In genomic region chr11:108218455-108218854, GRCh38 we compare ENCODE assay signal across 17 cellular contexts. TPM values are rescaled to one million over a fixed set of nuclear protein-coding genes. Genes with fewer than 3 reads are reported as not detected.
DNase-seq lines count a peak whose midpoint lies in the region; ATAC-seq and TF ChIP-seq lines count a peak whose summit lies in the region.
"Had no signal": no experiment of that assay in that cellular context is flagged by ENCODE, and none has a peak within 500 bp of the region (broad histone marks: within the 10 kb centered on the region; RNA-seq: fewer than 3 reads in every experiment).

No MANE protein-coding gene starts in this region.

- H4K20me1 ChIP-seq in Loucy (ENCODE audit: insufficient read depth, low read length, poor library complexity, severe bottlenecking), result peaks cover 71% of the 10 kb centered on the region

- peaks cover 66% of the 10 kb centered on the region for H3K4me1 ChIP-seq in CD8-positive, alpha-beta T cell (ENCODE audit: insufficient read depth, low read length)
- H3K4me1 ChIP-seq in Loucy (ENCODE audit: insufficient read depth, low read length, poor library complexity, severe bottlenecking), result peaks cover 45% of the 10 kb centered on the region
- peaks cover 18% of the 10 kb centered on the region for H3K4me1 ChIP-seq in adipocyte (ENCODE audit: control insufficient read depth, insufficient read depth, low read length)
- H3K4me1 ChIP-seq: BE2C had no signal

- no peaks in the 10 kb centered on the region for H3K27me3 ChIP-seq in CD8-positive, alpha-beta T cell (ENCODE audit: insufficient read depth, low read length)
- H3K27me3 ChIP-seq in Loucy (ENCODE audit: insufficient read depth, low read length, poor library complexity, severe bottlenecking) (no peaks in the 10 kb centered on the region), adipocyte (replicated peaks; ENCODE audit: control insufficient read depth, insufficient read depth, low read length) (no peaks in the 10 kb centered on the region)
- H3K27me3 ChIP-seq: BE2C, right atrium auricular region, suprapubic skin had no signal

- POLR2A ChIA-PET in CD8-positive, alpha-beta T cell (lab: Charles Lee), result interaction anchor here (1.0 to 1.4 kb wide), 3 partner anchors 12 to 15 kb away, joined by 3 to 4 read pairs (median 3); no protein-coding TSS in a partner anchor

- H3K9me3 Mint-ChIP-seq in CD8-positive, alpha-beta T cell, result no peaks in the 10 kb centered on the region
- H3K9me3 Mint-ChIP-seq in memory B cell (no peaks in the 10 kb centered on the region), osteocyte (ENCODE audit: unreplicated experiment) (no peaks in the 10 kb centered on the region)
- H3K9me3 Mint-ChIP-seq: activated T-helper 17 cell treated with anti-CD3 and anti-CD28 coated beads, Interleukin-2, amount 50 U/mL, for 72 hours; nephron progenitor cell had no signal

- peaks cover 89% of the 10 kb centered on the region for H3K79me2 ChIP-seq in Loucy (ENCODE audit: insufficient read depth, low read length)

- CTCF ChIA-PET in CD8-positive, alpha-beta T cell (lab: Charles Lee), result interaction anchor here (1.0 to 1.3 kb wide), 3 partner anchors 19 to 73 kb away, joined by 3 to 5 read pairs (median 4); no protein-coding TSS in a partner anchor

- no peak for TF ChIP-seq CTCF in CD8-positive, alpha-beta T cell (IDR thresholded peaks at IDR 0.05)
- TF ChIP-seq CTCF in Loucy (conservative IDR thresholded peaks at IDR 0.05; ENCODE audit: low read length), result no peak
- TF ChIP-seq CTCF in osteocyte (IDR thresholded peaks at IDR 0.05), result no peak

- H3K4me3 Mint-ChIP-seq in CD8-positive, alpha-beta T cell, result peak overlapping the region; percentile 23
- H3K4me3 Mint-ChIP-seq in memory B cell (no peak overlapping the region), osteocyte (ENCODE audit: unreplicated experiment) (no peak overlapping the region)
- H3K4me3 Mint-ChIP-seq: activated T-helper 17 cell treated with anti-CD3 and anti-CD28 coated beads, Interleukin-2, amount 50 U/mL, for 72 hours; nephron progenitor cell had no signal

- H3K9ac ChIP-seq in Loucy (ENCODE audit: low read depth, low read length, poor library complexity, severe bottlenecking) (peak overlapping the region; percentile 1), adipocyte (ENCODE audit: low read length) (no peak overlapping the region)

- H3F3A ChIP-seq in Loucy (ENCODE audit: low read depth), result no peaks in the 10 kb centered on the region

- intact Hi-C loops in CD8-positive, alpha-beta T cell (cut with DNase I, micrococcal nuclease), result loop anchor here in 1 of 2 experiments (2.0 to 10.0 kb wide), 4 partner anchors 18 to 439 kb away; partner anchors contain the start of gene C11orf65

- DNase-seq in CD8-positive, alpha-beta T cell, result no peak
- DNase-seq in adipocyte (ENCODE audit: low read depth) (peak; percentile 16), memory B cell (ENCODE audit: low spot score in 2 of 2) (no peak), osteocyte (ENCODE audit: extremely low spot score, unreplicated experiment) (no peak), mucosa of gallbladder (ENCODE audit: low spot score) (no peak), hypothalamus (lab: John Stamatoyannopoulos, UW) (no peak)
- DNase-seq: BE2C, caudate nucleus, left ventricle myocardium inferior, NCI-H1048, NCI-H2107, NCI-H748 treated with DMSO at 0.1 percent for 48 hours, nephron progenitor cell had no signal

- H2AFZ ChIP-seq in Loucy (ENCODE audit: low read length), result no peak overlapping the region

- H3K27me3 Mint-ChIP-seq in CD8-positive, alpha-beta T cell (ENCODE audit: low read depth), result no peaks in the 10 kb centered on the region
- H3K27me3 Mint-ChIP-seq in memory B cell (no peaks in the 10 kb centered on the region), osteocyte (ENCODE audit: unreplicated experiment) (no peaks in the 10 kb centered on the region)
- H3K27me3 Mint-ChIP-seq: activated T-helper 17 cell treated with anti-CD3 and anti-CD28 coated beads, Interleukin-2, amount 50 U/mL, for 72 hours had no signal

- H3K36me3 Mint-ChIP-seq in CD8-positive, alpha-beta T cell, result peaks cover 64% of the 10 kb centered on the region
- H3K36me3 Mint-ChIP-seq in memory B cell (peaks cover 17% of the 10 kb centered on the region), osteocyte (ENCODE audit: unreplicated experiment) (peaks cover 4% of the 10 kb centered on the region)

- peak overlapping the region; percentile 19 for H3K27ac Mint-ChIP-seq in CD8-positive, alpha-beta T cell
- H3K27ac Mint-ChIP-seq in memory B cell, result peak overlapping the region; percentile 51
- H3K27ac Mint-ChIP-seq in osteocyte (ENCODE audit: unreplicated experiment), result no peak overlapping the region
- H3K27ac Mint-ChIP-seq: activated T-helper 17 cell treated with anti-CD3 and anti-CD28 coated beads, Interleukin-2, amount 50 U/mL, for 72 hours; nephron progenitor cell had no signal

- H3K27ac ChIP-seq in CD8-positive, alpha-beta T cell (ENCODE audit: low read depth, low read length), result no peak overlapping the region
- H3K27ac ChIP-seq: left ventricle myocardium inferior, right atrium auricular region, suprapubic skin had no signal

- H3K36me3 ChIP-seq in CD8-positive, alpha-beta T cell (ENCODE audit: insufficient read depth, low read length), result no peaks in the 10 kb centered on the region
- H3K36me3 ChIP-seq in Loucy (ENCODE audit: insufficient read depth, low read length), result peaks cover 2% of the 10 kb centered on the region; the same call in 1 of the 2 replicates
- no peaks in the 10 kb centered on the region for H3K36me3 ChIP-seq in adipocyte (ENCODE audit: control insufficient read depth, insufficient read depth, low read length, severe bottlenecking)
- H3K36me3 ChIP-seq: right atrium auricular region, suprapubic skin had no signal

- H3K4me3 ChIP-seq in CD8-positive, alpha-beta T cell (ENCODE audit: low read depth, low read length), result no peak overlapping the region
- H3K4me3 ChIP-seq in Loucy (ENCODE audit: low read length, poor library complexity, severe bottlenecking) (peak overlapping the region; percentile 96), adipocyte (ENCODE audit: low read length) (no peak overlapping the region)
- H3K4me3 ChIP-seq: left ventricle myocardium inferior, right atrium auricular region, suprapubic skin had no signal

- no peaks in the 10 kb centered on the region for H3K9me2 ChIP-seq in Loucy (replicated peaks; ENCODE audit: low read depth, low read length)

- H3K9me3 ChIP-seq in CD8-positive, alpha-beta T cell (ENCODE audit: low read length), result no peaks in the 10 kb centered on the region
- H3K9me3 ChIP-seq in Loucy (ENCODE audit: insufficient read depth, low read depth, low read length), result no peaks in the 10 kb centered on the region
- no peaks in the 10 kb centered on the region for H3K9me3 ChIP-seq in adipocyte (ENCODE audit: control insufficient read depth, low read length)
- H3K9me3 ChIP-seq: BE2C, left ventricle myocardium inferior, right atrium auricular region, suprapubic skin had no signal

- no peak for ATAC-seq in CD8-positive, alpha-beta T cell
- ATAC-seq in memory B cell (ENCODE audit: low read depth), result no peak
- ATAC-seq: activated T-helper 17 cell treated with anti-CD3 and anti-CD28 coated beads, Interleukin-2, amount 50 U/mL, for 72 hours had no signal

- H3K4me1 Mint-ChIP-seq in CD8-positive, alpha-beta T cell (ENCODE audit: low read depth), result peaks cover 69% of the 10 kb centered on the region
- peaks cover 52% of the 10 kb centered on the region for H3K4me1 Mint-ChIP-seq in memory B cell
- peaks cover 25% of the 10 kb centered on the region for H3K4me1 Mint-ChIP-seq in osteocyte (ENCODE audit: unreplicated experiment)

- H3K4me2 ChIP-seq in Loucy (ENCODE audit: low read depth, low read length, poor library complexity, severe bottlenecking), result peak overlapping the region; percentile 77

RNA-seq across cellular contexts. Expression of gene NPAT, which starts 4.0 kb away (rescaled TPM):
- total RNA-seq in CD8-positive, alpha-beta T cell, result 10 to 100 TPM; 24.6 to 26.4 TPM
- total RNA-seq in osteocyte, result 15.8 and 16.5 TPM in 2 replicates
- total RNA-seq in mucosa of gallbladder, result 12.5 TPM

RNA-seq across cellular contexts. Expression of gene ATM, which starts 4.4 kb away (rescaled TPM):
- total RNA-seq in CD8-positive, alpha-beta T cell, result 100 to 1,000 TPM; 272 to 273 TPM
- 72.1 and 79.6 TPM in 2 replicates for total RNA-seq in osteocyte
- total RNA-seq in mucosa of gallbladder, result 68.1 TPM
